8 cellular contexts compared by ENCODE assay signal in the genomic region with DNA sequence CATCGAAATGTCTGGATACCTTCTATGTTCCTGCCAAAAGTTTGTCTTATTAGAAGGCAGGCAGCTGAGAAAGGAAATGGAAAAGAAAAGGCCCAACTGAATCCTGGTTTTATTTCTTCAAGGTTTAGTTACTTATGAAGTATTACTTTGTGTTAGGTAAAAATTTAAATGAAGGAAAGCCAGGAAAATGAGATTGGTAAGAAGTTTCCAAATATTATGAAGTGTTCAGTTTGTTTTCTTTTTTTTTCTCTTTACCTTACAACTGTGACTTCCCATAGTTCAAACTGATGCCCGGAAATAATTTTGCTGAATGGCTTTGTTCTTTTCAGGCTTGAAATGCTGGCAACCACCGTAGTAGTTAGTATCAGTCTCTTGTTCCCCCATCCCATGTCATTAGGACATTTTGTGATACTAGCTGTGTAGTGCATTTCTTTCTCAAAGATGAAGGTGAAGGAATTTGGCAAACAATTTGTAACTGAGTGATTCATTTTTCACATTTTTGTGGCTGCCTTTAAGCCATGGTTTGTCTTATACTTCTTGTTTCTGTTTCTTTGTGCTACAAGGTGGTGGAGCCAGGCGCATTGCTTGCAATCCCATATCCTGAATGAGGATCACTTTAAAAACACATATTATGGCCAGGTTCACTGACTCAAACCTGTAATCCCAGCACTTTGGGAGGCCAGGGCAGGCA.
DNase-seq lines count a peak whose midpoint lies in the region; ATAC-seq and TF ChIP-seq lines count a peak whose summit lies in the region.

No MANE protein-coding gene starts in this region.

- H3K4me1 ChIP-seq in RWPE2 (ENCODE audit: insufficient read depth, poor library complexity, severe bottlenecking), result peaks cover 42% of the 10 kb centered on the region

- DNase-seq in RWPE2 (ENCODE audit: low spot score), result no peak
- DNase-seq in iris pigment epithelial cell (ENCODE audit: low read depth), result peak; percentile 89
- no peak for DNase-seq in SHP77 treated with DMSO at 0.1 percent for 48 hours (lab: John Stamatoyannopoulos, UW)
- no peak for DNase-seq in NCI-H128 (lab: John Stamatoyannopoulos, UW; ENCODE audit: unreplicated experiment)
- no peak for DNase-seq in NCI-H526 treated with DMSO at 0.1 percent for 48 hours (lab: John Stamatoyannopoulos, UW)
- no peak for DNase-seq in iPS-NIHi7 (ENCODE audit: extremely low spot score)

- peak; percentile 71 for ATAC-seq in GM18858 (IDR thresholded peaks at IDR 0.05; ENCODE audit: unreplicated experiment)
- ATAC-seq in HG02763 (IDR thresholded peaks at IDR 0.05; ENCODE audit: unreplicated experiment), result peak; percentile 60
- peak; percentile 93 for ATAC-seq in RWPE2 (ENCODE audit: low read depth)

- peaks cover 16% of the 10 kb centered on the region for H3K36me3 ChIP-seq in RWPE2 (ENCODE audit: low read depth)

- TF ChIP-seq CTCF in RWPE2 (IDR thresholded peaks at IDR 0.05; ENCODE audit: poor library complexity, severe bottlenecking), result no peak

- peak overlapping the region; percentile 69 for H3K27ac ChIP-seq in RWPE2 (ENCODE audit: poor library complexity, severe bottlenecking)

- no peak overlapping the region for H3K4me3 ChIP-seq in RWPE2 (ENCODE audit: severe bottlenecking)

- H3K9me3 ChIP-seq in RWPE2 (ENCODE audit: severe bottlenecking), result no peaks in the 10 kb centered on the region

- no peaks in the 10 kb centered on the region for H3K27me3 ChIP-seq in RWPE2 (ENCODE audit: insufficient read depth, poor library complexity, severe bottlenecking)
